Comparison of ENCODE assay signal across 21 cellular contexts in genomic region chr7:89757910-89758309, GRCh38.
"Had no signal": no experiment of that assay in that cellular context is flagged by ENCODE, and none has a peak within 500 bp of the region (broad histone marks: within the 10 kb centered on the region; RNA-seq: fewer than 3 reads in every experiment).

No MANE protein-coding gene starts in this region.

- H3K27ac ChIP-seq: brain microvascular endothelial cell, esophagus muscularis mucosa, heart left ventricle, lower lobe of right lung, spleen, thoracic aorta, upper lobe of left lung, VCaP had no signal

- H3K36me3 ChIP-seq: brain microvascular endothelial cell, esophagus muscularis mucosa, heart left ventricle, lower lobe of right lung, spleen, thoracic aorta, upper lobe of left lung had no signal

- H3K4me1 ChIP-seq: esophagus muscularis mucosa, heart left ventricle, lower lobe of right lung, spleen, upper lobe of left lung had no signal

- DNase-seq: activated CD4-positive, alpha-beta T cell treated with anti-CD3 and anti-CD28 coated beads, Interleukin-2, amount 10 ng/mL, durations not matched to agents 24 days and 14 days; activated CD8-positive, alpha-beta T cell treated with anti-CD3 and anti-CD28 coated beads, Interleukin-2, amount 10 ng/mL, durations not matched to agents 7 days and 5 days; activated gamma-delta T cell; aorta; brain microvascular endothelial cell; central memory CD4-positive, alpha-beta T cell; dermis blood vessel endothelial cell; effector CD8-positive, alpha-beta T cell; heart left ventricle; islet precursor cell; lower lobe of right lung; natural killer cell; retina; spleen; stimulated activated CD4-positive, alpha-beta T cell treated with anti-CD3 and anti-CD28 coated beads, Interleukin-4, amount 100 ng/mL, for 1 hour; stimulated activated naive CD4-positive, alpha-beta T cell; upper lobe of left lung had no signal

- H3K9me3 ChIP-seq: esophagus muscularis mucosa, heart left ventricle, lower lobe of right lung, spleen, thoracic aorta, upper lobe of left lung had no signal

- ATAC-seq: activated CD4-positive, CD25-positive, alpha-beta regulatory T cell treated with anti-CD3 and anti-CD28 coated beads, Interleukin-2, amount 50 U/mL, for 24 hours; activated CD8-positive, alpha-beta T cell treated with anti-CD3 and anti-CD28 coated beads, Interleukin-2, amount 10 ng/mL, durations not matched to agents 7 days and 5 days; heart left ventricle; lower lobe of right lung; natural killer cell had no signal

- H3K4me3 ChIP-seq: esophagus muscularis mucosa, heart left ventricle, lower lobe of right lung, spleen, thoracic aorta, upper lobe of left lung had no signal

- H3K27me3 ChIP-seq: brain microvascular endothelial cell, esophagus muscularis mucosa, heart left ventricle, spleen, upper lobe of left lung had no signal
